Comparison of ENCODE assay signal across 1 cellular context in the genomic region with DNA sequence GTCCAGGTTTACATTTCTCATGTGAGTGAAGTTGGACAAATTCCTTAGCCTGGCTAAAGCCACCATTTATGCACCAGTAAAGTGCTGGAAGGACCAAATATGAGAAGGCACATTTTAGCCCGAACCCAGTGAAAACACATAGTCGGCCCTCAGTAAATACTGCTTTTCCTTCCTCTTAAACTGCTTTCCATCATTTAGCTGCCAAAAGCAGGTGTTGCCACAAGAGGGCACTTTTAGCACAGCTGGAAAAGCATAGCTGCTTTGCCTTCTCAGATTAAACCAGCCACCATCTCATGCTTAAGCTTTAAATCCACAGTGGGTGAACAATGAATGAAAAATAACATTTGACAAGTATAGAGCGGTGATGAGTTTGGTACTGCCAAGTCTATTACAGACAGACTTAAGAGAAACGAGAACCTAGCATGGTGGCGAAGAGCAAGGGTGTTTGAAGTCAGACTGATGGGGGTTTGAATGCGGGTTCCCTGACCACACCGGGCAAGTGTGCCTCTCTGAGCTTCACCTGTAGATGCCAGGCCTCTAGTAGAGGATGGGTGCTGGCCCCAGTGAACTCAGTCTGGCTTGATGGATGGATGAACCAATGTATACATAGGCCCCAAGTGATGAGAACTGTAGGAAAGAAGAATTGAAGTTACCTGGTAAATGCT.
TF ChIP-seq lines count a peak whose summit lies in the region.

No MANE protein-coding gene starts in this region.

TF ChIP-seq in GM23338, 12 proteins besides CTCF, POLR2A, EP300 and RAD21 (continued from another document):
- TF ChIP-seq, protein P1, sequence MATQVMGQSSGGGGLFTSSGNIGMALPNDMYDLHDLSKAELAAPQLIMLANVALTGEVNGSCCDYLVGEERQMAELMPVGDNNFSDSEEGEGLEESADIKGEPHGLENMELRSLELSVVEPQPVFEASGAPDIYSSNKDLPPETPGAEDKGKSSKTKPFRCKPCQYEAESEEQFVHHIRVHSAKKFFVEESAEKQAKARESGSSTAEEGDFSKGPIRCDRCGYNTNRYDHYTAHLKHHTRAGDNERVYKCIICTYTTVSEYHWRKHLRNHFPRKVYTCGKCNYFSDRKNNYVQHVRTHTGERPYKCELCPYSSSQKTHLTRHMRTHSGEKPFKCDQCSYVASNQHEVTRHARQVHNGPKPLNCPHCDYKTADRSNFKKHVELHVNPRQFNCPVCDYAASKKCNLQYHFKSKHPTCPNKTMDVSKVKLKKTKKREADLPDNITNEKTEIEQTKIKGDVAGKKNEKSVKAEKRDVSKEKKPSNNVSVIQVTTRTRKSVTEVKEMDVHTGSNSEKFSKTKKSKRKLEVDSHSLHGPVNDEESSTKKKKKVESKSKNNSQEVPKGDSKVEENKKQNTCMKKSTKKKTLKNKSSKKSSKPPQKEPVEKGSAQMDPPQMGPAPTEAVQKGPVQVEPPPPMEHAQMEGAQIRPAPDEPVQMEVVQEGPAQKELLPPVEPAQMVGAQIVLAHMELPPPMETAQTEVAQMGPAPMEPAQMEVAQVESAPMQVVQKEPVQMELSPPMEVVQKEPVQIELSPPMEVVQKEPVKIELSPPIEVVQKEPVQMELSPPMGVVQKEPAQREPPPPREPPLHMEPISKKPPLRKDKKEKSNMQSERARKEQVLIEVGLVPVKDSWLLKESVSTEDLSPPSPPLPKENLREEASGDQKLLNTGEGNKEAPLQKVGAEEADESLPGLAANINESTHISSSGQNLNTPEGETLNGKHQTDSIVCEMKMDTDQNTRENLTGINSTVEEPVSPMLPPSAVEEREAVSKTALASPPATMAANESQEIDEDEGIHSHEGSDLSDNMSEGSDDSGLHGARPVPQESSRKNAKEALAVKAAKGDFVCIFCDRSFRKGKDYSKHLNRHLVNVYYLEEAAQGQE (IDR thresholded peaks at IDR 0.05; ENCODE audit: unreplicated experiment), result no peak
- TF ChIP-seq ZNF331 (CRISPR knock-in tag; IDR thresholded peaks at IDR 0.05; ENCODE audit: low read depth), result no peak
- TF ChIP-seq JUNB (IDR thresholded peaks at IDR 0.05; ENCODE audit: unreplicated experiment), result no peak
- TF ChIP-seq STAT1 (IDR thresholded peaks at IDR 0.05; ENCODE audit: unreplicated experiment), result no peak
- no peak for TF ChIP-seq EZH2phosphoT487 (IDR thresholded peaks at IDR 0.05; ENCODE audit: unreplicated experiment)
- TF ChIP-seq, protein P2, sequence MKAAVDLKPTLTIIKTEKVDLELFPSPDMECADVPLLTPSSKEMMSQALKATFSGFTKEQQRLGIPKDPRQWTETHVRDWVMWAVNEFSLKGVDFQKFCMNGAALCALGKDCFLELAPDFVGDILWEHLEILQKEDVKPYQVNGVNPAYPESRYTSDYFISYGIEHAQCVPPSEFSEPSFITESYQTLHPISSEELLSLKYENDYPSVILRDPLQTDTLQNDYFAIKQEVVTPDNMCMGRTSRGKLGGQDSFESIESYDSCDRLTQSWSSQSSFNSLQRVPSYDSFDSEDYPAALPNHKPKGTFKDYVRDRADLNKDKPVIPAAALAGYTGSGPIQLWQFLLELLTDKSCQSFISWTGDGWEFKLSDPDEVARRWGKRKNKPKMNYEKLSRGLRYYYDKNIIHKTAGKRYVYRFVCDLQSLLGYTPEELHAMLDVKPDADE (IDR thresholded peaks at IDR 0.05), result no peak
- TF ChIP-seq, protein P3, sequence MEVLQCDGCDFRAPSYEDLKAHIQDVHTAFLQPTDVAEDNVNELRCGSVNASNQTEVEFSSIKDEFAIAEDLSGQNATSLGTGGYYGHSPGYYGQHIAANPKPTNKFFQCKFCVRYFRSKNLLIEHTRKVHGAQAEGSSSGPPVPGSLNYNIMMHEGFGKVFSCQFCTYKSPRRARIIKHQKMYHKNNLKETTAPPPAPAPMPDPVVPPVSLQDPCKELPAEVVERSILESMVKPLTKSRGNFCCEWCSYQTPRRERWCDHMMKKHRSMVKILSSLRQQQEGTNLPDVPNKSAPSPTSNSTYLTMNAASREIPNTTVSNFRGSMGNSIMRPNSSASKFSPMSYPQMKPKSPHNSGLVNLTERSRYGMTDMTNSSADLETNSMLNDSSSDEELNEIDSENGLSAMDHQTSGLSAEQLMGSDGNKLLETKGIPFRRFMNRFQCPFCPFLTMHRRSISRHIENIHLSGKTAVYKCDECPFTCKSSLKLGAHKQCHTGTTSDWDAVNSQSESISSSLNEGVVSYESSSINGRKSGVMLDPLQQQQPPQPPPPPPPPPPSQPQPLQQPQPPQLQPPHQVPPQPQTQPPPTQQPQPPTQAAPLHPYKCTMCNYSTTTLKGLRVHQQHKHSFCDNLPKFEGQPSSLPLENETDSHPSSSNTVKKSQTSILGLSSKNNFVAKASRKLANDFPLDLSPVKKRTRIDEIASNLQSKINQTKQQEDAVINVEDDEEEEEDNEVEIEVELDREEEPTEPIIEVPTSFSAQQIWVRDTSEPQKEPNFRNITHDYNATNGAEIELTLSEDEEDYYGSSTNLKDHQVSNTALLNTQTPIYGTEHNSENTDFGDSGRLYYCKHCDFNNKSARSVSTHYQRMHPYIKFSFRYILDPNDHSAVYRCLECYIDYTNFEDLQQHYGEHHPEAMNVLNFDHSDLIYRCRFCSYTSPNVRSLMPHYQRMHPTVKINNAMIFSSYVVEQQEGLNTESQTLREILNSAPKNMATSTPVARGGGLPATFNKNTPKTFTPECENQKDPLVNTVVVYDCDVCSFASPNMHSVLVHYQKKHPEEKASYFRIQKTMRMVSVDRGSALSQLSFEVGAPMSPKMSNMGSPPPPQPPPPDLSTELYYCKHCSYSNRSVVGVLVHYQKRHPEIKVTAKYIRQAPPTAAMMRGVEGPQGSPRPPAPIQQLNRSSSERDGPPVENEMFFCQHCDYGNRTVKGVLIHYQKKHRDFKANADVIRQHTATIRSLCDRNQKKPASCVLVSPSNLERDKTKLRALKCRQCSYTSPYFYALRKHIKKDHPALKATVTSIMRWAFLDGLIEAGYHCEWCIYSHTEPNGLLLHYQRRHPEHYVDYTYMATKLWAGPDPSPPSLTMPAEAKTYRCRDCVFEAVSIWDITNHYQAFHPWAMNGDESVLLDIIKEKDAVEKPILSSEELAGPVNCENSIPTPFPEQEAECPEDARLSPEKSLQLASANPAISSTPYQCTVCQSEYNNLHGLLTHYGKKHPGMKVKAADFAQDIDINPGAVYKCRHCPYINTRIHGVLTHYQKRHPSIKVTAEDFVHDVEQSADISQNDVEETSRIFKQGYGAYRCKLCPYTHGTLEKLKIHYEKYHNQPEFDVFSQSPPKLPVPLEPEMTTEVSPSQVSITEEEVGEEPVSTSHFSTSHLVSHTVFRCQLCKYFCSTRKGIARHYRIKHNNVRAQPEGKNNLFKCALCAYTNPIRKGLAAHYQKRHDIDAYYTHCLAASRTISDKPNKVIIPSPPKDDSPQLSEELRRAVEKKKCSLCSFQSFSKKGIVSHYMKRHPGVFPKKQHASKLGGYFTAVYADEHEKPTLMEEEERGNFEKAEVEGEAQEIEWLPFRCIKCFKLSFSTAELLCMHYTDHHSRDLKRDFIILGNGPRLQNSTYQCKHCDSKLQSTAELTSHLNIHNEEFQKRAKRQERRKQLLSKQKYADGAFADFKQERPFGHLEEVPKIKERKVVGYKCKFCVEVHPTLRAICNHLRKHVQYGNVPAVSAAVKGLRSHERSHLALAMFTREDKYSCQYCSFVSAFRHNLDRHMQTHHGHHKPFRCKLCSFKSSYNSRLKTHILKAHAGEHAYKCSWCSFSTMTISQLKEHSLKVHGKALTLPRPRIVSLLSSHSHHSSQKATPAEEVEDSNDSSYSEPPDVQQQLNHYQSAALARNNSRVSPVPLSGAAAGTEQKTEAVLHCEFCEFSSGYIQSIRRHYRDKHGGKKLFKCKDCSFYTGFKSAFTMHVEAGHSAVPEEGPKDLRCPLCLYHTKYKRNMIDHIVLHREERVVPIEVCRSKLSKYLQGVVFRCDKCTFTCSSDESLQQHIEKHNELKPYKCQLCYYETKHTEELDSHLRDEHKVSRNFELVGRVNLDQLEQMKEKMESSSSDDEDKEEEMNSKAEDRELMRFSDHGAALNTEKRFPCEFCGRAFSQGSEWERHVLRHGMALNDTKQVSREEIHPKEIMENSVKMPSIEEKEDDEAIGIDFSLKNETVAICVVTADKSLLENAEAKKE (CRISPR knock-in tag; IDR thresholded peaks at IDR 0.05), result no peak
TF ChIP-seq in GM23338: peak in this region for 0.
